Comparison of ENCODE assay signal across 8 cellular contexts in the genomic region with DNA sequence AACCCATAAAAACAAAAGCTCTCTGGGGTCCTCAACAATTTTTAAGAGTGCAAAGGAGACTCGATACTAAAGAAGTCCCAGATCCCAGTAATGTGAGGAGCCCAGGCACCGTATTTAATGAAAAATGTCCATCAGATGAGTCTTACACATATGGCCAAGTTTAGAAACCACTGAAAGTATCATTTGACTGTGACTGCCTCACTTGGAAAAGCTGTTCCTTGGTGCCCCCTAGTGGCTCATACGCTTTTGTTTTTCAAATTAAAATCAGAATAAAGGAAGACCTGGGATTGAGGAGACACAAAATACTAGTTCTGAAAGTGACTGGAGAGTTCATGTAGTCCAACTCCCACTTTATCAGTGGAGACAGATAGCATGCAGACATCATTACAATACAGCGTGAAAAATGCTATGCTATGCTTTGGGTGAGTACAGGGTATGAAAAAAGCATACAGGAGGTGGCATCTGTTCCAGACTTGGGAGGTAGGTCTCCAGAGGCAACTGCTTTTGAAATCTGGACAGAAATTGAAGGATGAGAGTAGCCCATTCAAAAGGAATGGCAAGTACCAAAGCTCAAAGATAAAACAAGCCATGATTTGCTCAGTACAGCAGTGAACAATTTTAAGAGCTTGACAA.
DNase-seq lines count a peak whose midpoint lies in the region; ATAC-seq and TF ChIP-seq lines count a peak whose summit lies in the region.

No MANE protein-coding gene starts in this region.

- peak; percentile 40 for TF ChIP-seq CTCF in coronary artery (IDR thresholded peaks at IDR 0.05)

- H3K27ac ChIP-seq in coronary artery = no peak overlapping the region

- no peak overlapping the region for H3K4me3 ChIP-seq in coronary artery

- peak; percentile 65 for DNase-seq in COLO668 (lab: John Stamatoyannopoulos, UW; ENCODE audit: unreplicated experiment)
- peak; percentile 87 for DNase-seq in NCI-H446 treated with DMSO at 0.1 percent for 48 hours (lab: John Stamatoyannopoulos, UW)
- peak; percentile 47 to 52 for DNase-seq in activated CD4-positive, alpha-beta T cell treated with anti-CD3 and anti-CD28 coated beads for 24 hours (ENCODE audit: low read depth in 2 of 2)
- no peak for DNase-seq in coronary artery (ENCODE audit: low spot score)
- DNase-seq in medulla oblongata (ENCODE audit: extremely low spot score) = peak; percentile 83
- peak; percentile 24 to 41 for DNase-seq in stimulated activated CD8-positive, alpha-beta memory T cell treated with anti-CD3 and anti-CD28 coated beads, Interleukin-15, amount 100 ng/mL, for 48 hours (ENCODE audit: low read depth in 2 of 2)

- ATAC-seq in GM19351 (IDR thresholded peaks at IDR 0.05; ENCODE audit: unreplicated experiment) (peak; percentile 97), HG03457 (IDR thresholded peaks at IDR 0.05; ENCODE audit: unreplicated experiment) (peak; percentile 63)
